21 cellular contexts compared by ENCODE assay signal in genomic region chr2:42938671-42939370, GRCh38.
"Had no signal": no experiment of that assay in that cellular context is flagged by ENCODE, and none has a peak within 500 bp of the region (broad histone marks: within the 10 kb centered on the region; RNA-seq: fewer than 3 reads in every experiment).

No MANE protein-coding gene starts in this region.

- H3K27me3 Mint-ChIP-seq: activated naive CD4-positive, alpha-beta T cell treated with anti-CD3 and anti-CD28 coated beads, Interleukin-2, amount 50 U/mL, for 24 hours; central memory CD8-positive, alpha-beta T cell; naive thymus-derived CD8-positive, alpha-beta T cell; stimulated activated naive CD8-positive, alpha-beta T cell treated with anti-CD3 and anti-CD28 coated beads, Interleukin-15, amount 100 ng/mL, for 72 hours had no signal

- H3K9me3 Mint-ChIP-seq: activated CD4-positive, alpha-beta memory T cell treated with anti-CD3 and anti-CD28 coated beads, Interleukin-2, amount 10 ng/mL, durations not matched to agents 7 days and 5 days; activated naive CD4-positive, alpha-beta T cell treated with anti-CD3 and anti-CD28 coated beads, Interleukin-2, amount 50 U/mL, for 24 hours; central memory CD8-positive, alpha-beta T cell; immature natural killer cell; naive thymus-derived CD8-positive, alpha-beta T cell; stimulated activated naive CD8-positive, alpha-beta T cell treated with anti-CD3 and anti-CD28 coated beads, Interleukin-15, amount 100 ng/mL, for 72 hours; WTC11 had no signal

- H3K4me1 Mint-ChIP-seq: activated naive CD4-positive, alpha-beta T cell treated with anti-CD3 and anti-CD28 coated beads, Interleukin-2, amount 50 U/mL, for 24 hours; central memory CD8-positive, alpha-beta T cell had no signal

- H3K4me3 Mint-ChIP-seq: activated CD4-positive, alpha-beta memory T cell treated with anti-CD3 and anti-CD28 coated beads, Interleukin-2, amount 10 ng/mL, durations not matched to agents 7 days and 5 days; activated naive CD4-positive, alpha-beta T cell treated with anti-CD3 and anti-CD28 coated beads, Interleukin-2, amount 50 U/mL, for 24 hours; central memory CD8-positive, alpha-beta T cell; immature natural killer cell; stimulated activated naive CD8-positive, alpha-beta T cell treated with anti-CD3 and anti-CD28 coated beads, Interleukin-15, amount 100 ng/mL, for 72 hours; WTC11 had no signal

- H3K36me3 ChIP-seq: adrenal gland had no signal

- ATAC-seq: naive thymus-derived CD8-positive, alpha-beta T cell; stimulated activated naive CD8-positive, alpha-beta T cell treated with anti-CD3 and anti-CD28 coated beads, Interleukin-15, amount 100 ng/mL, for 72 hours; WTC11 had no signal

- H3K9me3 ChIP-seq: adrenal gland, body of pancreas had no signal

- H3K36me3 Mint-ChIP-seq: activated naive CD4-positive, alpha-beta T cell treated with anti-CD3 and anti-CD28 coated beads, Interleukin-2, amount 50 U/mL, for 24 hours; naive thymus-derived CD8-positive, alpha-beta T cell; WTC11 had no signal

- H3K27me3 ChIP-seq: adrenal gland, body of pancreas had no signal

- H3K4me3 ChIP-seq: adrenal gland, body of pancreas, lung had no signal

- H3K27ac Mint-ChIP-seq: activated CD4-positive, alpha-beta memory T cell treated with anti-CD3 and anti-CD28 coated beads, Interleukin-2, amount 10 ng/mL, durations not matched to agents 7 days and 5 days; activated naive CD4-positive, alpha-beta T cell treated with anti-CD3 and anti-CD28 coated beads, Interleukin-2, amount 50 U/mL, for 24 hours; immature natural killer cell; progenitor cell of endocrine pancreas; WTC11 had no signal

- DNase-seq: activated CD4-positive, alpha-beta memory T cell treated with anti-CD3 and anti-CD28 coated beads, Interleukin-2, amount 10 ng/mL, durations not matched to agents 7 days and 5 days; activated CD4-positive, alpha-beta T cell treated with anti-CD3 and anti-CD28 coated beads for 4 hours; activated effector memory CD4-positive, alpha-beta T cell treated with anti-CD3 and anti-CD28 coated beads, Interleukin-2, amount 50 U/mL, for 16 hours; activated T-cell treated with anti-CD3 and anti-CD28 coated beads, Interleukin-2, amount 50 U/mL, for 48 hours; body of pancreas; cortex of kidney; effector CD4-positive, alpha-beta T cell; foreskin fibroblast; head of caudate nucleus; immature natural killer cell; naive thymus-derived CD8-positive, alpha-beta T cell; nucleus accumbens; stimulated activated CD4-positive, alpha-beta T cell treated with anti-CD3 and anti-CD28 coated beads, Interleukin-1b, Interleukin-23, amount 100 ng/mL, for 48 hours; stimulated activated naive CD8-positive, alpha-beta T cell treated with anti-CD3 and anti-CD28 coated beads, Interleukin-15, amount 100 ng/mL, for 72 hours; T-helper 2 cell had no signal
